ENCODE assay signal across 1 cellular context in genomic region chrX:51814066-51814465, GRCh38.
TF ChIP-seq lines count a peak whose summit lies in the region.

No MANE protein-coding gene starts in this region.

TF ChIP-seq in H1, 55 proteins besides CTCF, POLR2A, EP300 and RAD21 (continued from another document):
- TF ChIP-seq USF2 (IDR thresholded peaks at IDR 0.05; ENCODE audit: low read length) (no peak), SIN3A (conservative IDR thresholded peaks at IDR 0.05 in 1 of 2, IDR thresholded peaks at IDR 0.05 in 1 of 2; ENCODE audit: low read depth in 1 of 2, low read length in 2 of 2) (no peak), KDM4A (IDR thresholded peaks at IDR 0.05; ENCODE audit: low read depth, low read length, severe bottlenecking) (no peak), EZH2 (IDR thresholded peaks at IDR 0.05; ENCODE audit: low read depth, low read length, severe bottlenecking) (no peak), ATF3 (IDR thresholded peaks at IDR 0.05; ENCODE audit: insufficient read depth, low read depth, low read length) (no peak), SP2 (IDR thresholded peaks at IDR 0.05; ENCODE audit: low read length) (no peak), NANOG (IDR thresholded peaks at IDR 0.05; ENCODE audit: insufficient read depth, low read depth, low read length, poor library complexity, severe bottlenecking) (no peak), BACH1 (IDR thresholded peaks at IDR 0.05; ENCODE audit: low read length) (no peak), RBBP5 (IDR thresholded peaks at IDR 0.05; ENCODE audit: borderline replicate concordance, low read depth, low read length) (no peak), PHF8 (conservative IDR thresholded peaks at IDR 0.05; ENCODE audit: low read depth, low read length) (no peak), BRCA1 (IDR thresholded peaks at IDR 0.05; ENCODE audit: low read depth, low read length) (no peak), SP4 (IDR thresholded peaks at IDR 0.05; ENCODE audit: low read length) (no peak), POLR2AphosphoS5 (IDR thresholded peaks at IDR 0.05; ENCODE audit: low read depth, low read length) (no peak), SRF (IDR thresholded peaks at IDR 0.05; ENCODE audit: low read depth, low read length) (no peak), GABPA (IDR thresholded peaks at IDR 0.05; ENCODE audit: borderline replicate concordance, insufficient read depth, low read length) (no peak), SUZ12 (IDR thresholded peaks at IDR 0.05; ENCODE audit: low read length) (no peak), ATF2 (IDR thresholded peaks at IDR 0.05; ENCODE audit: low read length) (no peak), CHD7 (IDR thresholded peaks at IDR 0.05; ENCODE audit: insufficient replicate concordance, low read length) (no peak)
